In the genomic region with DNA sequence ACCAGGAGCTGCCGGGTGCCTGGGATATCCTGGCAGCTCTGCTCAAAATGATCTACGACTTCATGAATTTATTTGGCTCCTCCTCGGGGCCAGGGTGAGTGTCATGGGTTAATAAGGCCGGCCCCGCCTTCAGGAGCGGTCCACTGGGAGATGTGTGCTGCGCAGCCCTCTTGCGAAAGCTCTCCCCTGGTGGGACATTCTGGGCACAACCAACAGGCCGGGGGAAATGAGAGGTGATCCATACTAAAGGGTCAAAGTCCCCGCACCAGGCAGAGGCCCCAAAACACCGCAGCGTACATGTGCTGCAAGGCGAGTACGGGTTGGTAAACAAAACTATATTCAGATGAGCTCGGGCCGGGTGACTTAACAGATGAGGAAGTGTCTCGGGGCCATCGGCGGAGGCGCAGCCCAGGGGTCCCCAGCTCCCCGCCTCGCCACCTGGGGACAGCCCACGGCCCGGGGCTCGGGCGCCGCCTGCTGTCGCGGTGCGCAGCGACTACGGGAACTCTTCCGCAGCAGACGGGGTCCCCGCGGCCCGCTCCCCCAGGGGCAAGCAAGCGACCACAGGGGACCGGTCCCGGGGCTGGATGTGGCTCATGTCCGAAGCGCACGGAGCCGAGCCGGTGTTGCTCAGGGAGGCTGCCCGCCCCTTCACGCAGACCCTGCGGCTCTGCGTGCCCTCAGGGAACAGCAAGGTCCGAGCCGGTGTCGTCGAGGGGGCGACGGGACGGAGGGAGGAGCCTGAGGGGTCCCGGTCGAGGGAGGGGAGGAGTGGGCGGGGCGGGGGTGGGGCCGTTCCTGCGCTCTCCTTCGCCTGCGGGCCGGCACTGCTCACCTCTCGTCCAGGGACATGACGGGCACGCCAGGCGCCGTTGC, we compare ENCODE assay signal across 9 cellular contexts. TPM values are rescaled to one million over a fixed set of nuclear protein-coding genes. Genes with fewer than 3 reads are reported as not detected.
DNase-seq lines count a peak whose midpoint lies in the region; FAIRE-seq and TF ChIP-seq lines count a peak whose summit lies in the region.
"Had no signal": no experiment of that assay in that cellular context is flagged by ENCODE, and none has a peak within 500 bp of the region (broad histone marks: within the 10 kb centered on the region; RNA-seq: fewer than 3 reads in every experiment).

A gene with protein sequence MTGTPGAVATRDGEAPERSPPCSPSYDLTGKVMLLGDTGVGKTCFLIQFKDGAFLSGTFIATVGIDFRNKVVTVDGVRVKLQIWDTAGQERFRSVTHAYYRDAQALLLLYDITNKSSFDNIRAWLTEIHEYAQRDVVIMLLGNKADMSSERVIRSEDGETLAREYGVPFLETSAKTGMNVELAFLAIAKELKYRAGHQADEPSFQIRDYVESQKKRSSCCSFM (plus strand): TSS at position 834 of the 876 bp plus-strand sequence. CDS start 17 bp downstream, at position 851.

- H3K36me3 ChIP-seq in prostate gland (no peaks in the 10 kb centered on the region), kidney (ENCODE audit: control insufficient read depth in 1 of 2, insufficient read depth in 2 of 2, low read length in 2 of 2) (no peaks in the 10 kb centered on the region)

- TF ChIP-seq CTCF in prostate gland (IDR thresholded peaks at IDR 0.05): peak in 3 of 4 experiments; percentile 27 to 46 (median 39)
- TF ChIP-seq CTCF in kidney (IDR thresholded peaks at IDR 0.05; ENCODE audit: borderline replicate concordance, extremely low read depth, insufficient read depth): no peak

- peaks cover 8% of the 10 kb centered on the region for H3K27me3 ChIP-seq in prostate gland (replicated peaks; ENCODE audit: insufficient read depth)

- WGBS in prostate gland: 5% methylated on average over 60 of the region's 70 CpGs

- FAIRE-seq in kidney (lab: Jason Lieb, UNC): no peak
- FAIRE-seq: A204.1 had no signal

- H3K27ac ChIP-seq in prostate gland: no peak within 1 kb of the TSS
- no peak within 1 kb of the TSS for H3K27ac ChIP-seq in kidney (ENCODE audit: low read depth in 2 of 2, low read length in 2 of 2)

- peak; percentile 79 for DNase-seq in DMS 273 (lab: John Stamatoyannopoulos, UW; ENCODE audit: unreplicated experiment)
- DNase-seq in DMS 273 treated with DMSO at 0.1 percent for 48 hours (lab: John Stamatoyannopoulos, UW): no peak
- peak; percentile 70 for DNase-seq in LoVo (ENCODE audit: low spot score)
- DNase-seq in activated CD4-positive, alpha-beta T cell treated with anti-CD3 and anti-CD28 coated beads, Interleukin-2, amount 50 U/mL, for 1 hour: peak; percentile 44
- peak; percentile 20 for DNase-seq in glomerular visceral epithelial cell (ENCODE audit: extremely low spot score)
- DNase-seq in prostate gland (ENCODE audit: low spot score): no peak
- no peak for DNase-seq in NCI-H1436 (lab: John Stamatoyannopoulos, UW)
- no peak for DNase-seq in kidney

- no peak for TF ChIP-seq POLR2A in prostate gland (IDR thresholded peaks at IDR 0.05)

- H3K4me3 ChIP-seq in prostate gland (peak within 1 kb of the TSS; percentile 2 to 21), kidney (ENCODE audit: low read length in 2 of 2) (peak within 1 kb of the TSS in 1 of 2 donors; percentile 29)

- intact Hi-C loops in prostate gland (cut with DNase I): no loop called here
- intact Hi-C loops in kidney (cut with DNase I): no loop called here

- H3K4me1 ChIP-seq in prostate gland (replicated peaks) (no peaks in the 10 kb centered on the region), kidney (ENCODE audit: control insufficient read depth in 1 of 2, insufficient read depth in 1 of 2, low read depth in 1 of 2, low read length in 2 of 2) (peaks cover 0 to 12% of the 10 kb centered on the region in 2 donors)

- no peak within 1 kb of the TSS for H3K9ac ChIP-seq in kidney (ENCODE audit: low read length in 2 of 2)

- no peaks in the 10 kb centered on the region for H3K9me3 ChIP-seq in prostate gland
- H3K9me3 ChIP-seq in kidney (ENCODE audit: control insufficient read depth in 1 of 2, low read length in 2 of 2): no peaks in the 10 kb centered on the region

RNA-seq across cellular contexts. Expression of the gene that starts here (rescaled TPM):
- total RNA-seq in prostate gland (1 to 10 TPM; 1.6 to 2.2 TPM), kidney (5.6 TPM)
- 1.7 TPM for polyA plus RNA-seq in kidney (ENCODE audit: insufficient read depth, low read depth, low replicate concordance)

Comparison
In these comparisons a context has a peak if more than half of its experiments do, and no peak if none do; other contexts are left out.
1. DNase-seq: peak in DMS 273 (single experiment), LoVo (single experiment), activated CD4-positive, alpha-beta T cell treated with anti-CD3 and anti-CD28 coated beads, Interleukin-2, amount 50 U/mL, for 1 hour (single experiment) and glomerular visceral epithelial cell (single experiment); none in DMS 273 treated with DMSO at 0.1 percent for 48 hours (single experiment), prostate gland (single experiment), NCI-H1436 (single experiment) and kidney (single experiment).